Comparison of ENCODE assay signal across 16 cellular contexts in the genomic region with DNA sequence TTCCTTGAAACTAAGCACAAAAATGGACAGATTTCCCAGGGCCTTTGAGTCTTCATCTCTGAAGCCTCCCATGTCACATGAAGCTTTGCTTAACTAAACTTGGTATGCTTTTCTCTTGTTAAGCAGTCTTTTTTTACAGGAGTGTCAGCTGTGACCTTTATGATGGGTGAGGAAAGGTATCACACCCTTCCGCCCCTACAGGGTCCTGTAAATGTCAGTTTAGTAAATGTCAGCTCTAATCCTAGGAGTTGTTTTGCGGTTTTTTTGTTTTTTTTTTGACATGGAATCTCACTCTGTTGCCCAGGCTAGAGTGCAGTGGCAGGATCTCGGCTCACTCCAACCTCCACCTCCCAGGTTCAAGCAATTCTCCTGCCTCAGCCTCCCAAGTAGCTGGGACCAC. TPM values are rescaled to one million over a fixed set of nuclear protein-coding genes. Genes with fewer than 3 reads are reported as not detected.
"Had no signal": no experiment of that assay in that cellular context is flagged by ENCODE, and none has a peak within 500 bp of the region (broad histone marks: within the 10 kb centered on the region; RNA-seq: fewer than 3 reads in every experiment).

No MANE protein-coding gene starts in this region.

- H3K27ac ChIP-seq: pancreas had no signal

- H3K36me3 ChIP-seq: pancreas, upper lobe of left lung had no signal

- H3K27ac Mint-ChIP-seq: endodermal cell had no signal

- ATAC-seq: left cardiac atrium, pancreas had no signal

- H3K4me3 Mint-ChIP-seq: endodermal cell had no signal

- H3K9me3 Mint-ChIP-seq: brain, endodermal cell had no signal

- H3K36me3 Mint-ChIP-seq: brain had no signal

- DNase-seq: activated CD4-positive, CD25-positive, alpha-beta regulatory T cell; activated CD8-positive, alpha-beta memory T cell treated with anti-CD3 and anti-CD28 coated beads, Interleukin-2, amount 50 U/mL, for 4 hours; activated naive CD4-positive, alpha-beta T cell; amniotic stem cell; dermis blood vessel endothelial cell; endodermal cell; erythroblast; hypothalamus; left cardiac atrium; pancreas; T-helper 2 cell; upper lobe of left lung had no signal

- H3K27me3 Mint-ChIP-seq: brain had no signal

- H3K27me3 ChIP-seq: pancreas, upper lobe of left lung had no signal

- H3K9me3 ChIP-seq: pancreas, upper lobe of left lung had no signal

- H3K4me3 ChIP-seq: lung, pancreas, skin epidermis, upper lobe of left lung had no signal

RNA-seq across cellular contexts. Expression of a gene that starts 28.6 kb away (rescaled TPM):
- total RNA-seq: dermis blood vessel endothelial cell, mononuclear cell had no signal
